18 cellular contexts compared by ENCODE assay signal in the genomic region with DNA sequence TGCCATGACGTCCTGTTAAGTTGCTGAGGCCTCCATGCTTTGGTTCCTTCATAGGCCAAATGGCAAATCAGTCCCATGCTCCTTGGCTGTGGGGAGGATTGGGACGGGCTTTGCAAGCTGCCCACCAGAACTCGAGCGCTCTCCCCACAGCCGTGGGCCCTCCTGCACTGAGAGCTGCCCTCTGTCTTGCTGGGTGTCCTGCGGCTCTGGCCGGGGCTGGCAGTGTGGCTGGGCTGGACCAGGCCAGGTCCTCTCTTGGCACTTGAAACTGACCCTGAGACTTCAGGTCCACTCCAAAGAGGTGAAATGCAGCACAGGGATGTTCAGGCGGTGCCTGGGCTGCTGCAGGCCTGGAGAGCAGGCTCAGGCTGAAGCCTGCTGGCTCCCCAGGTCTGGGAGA. TPM values are rescaled to one million over a fixed set of nuclear protein-coding genes. Genes with fewer than 3 reads are reported as not detected.
"Had no signal": no experiment of that assay in that cellular context is flagged by ENCODE, and none has a peak within 500 bp of the region (broad histone marks: within the 10 kb centered on the region; RNA-seq: fewer than 3 reads in every experiment).

No MANE protein-coding gene starts in this region.

- H3K27ac ChIP-seq: SJCRH30 had no signal

- H3K4me3 ChIP-seq: SJCRH30 had no signal

- H3K36me3 ChIP-seq: SJCRH30 had no signal

- DNase-seq: KBM-7, NCI-H1417 treated with DMSO at 0.1 percent for 48 hours, NCI-H146, NCI-H1694 treated with DMSO at 0.1 percent for 48 hours, NCI-H1930, NCI-H2107, NCI-H2227 treated with DMSO at 0.1 percent for 48 hours, NCI-H524, NCI-H526 treated with DMSO at 0.1 percent for 48 hours, NCI-H748 treated with DMSO at 0.1 percent for 48 hours, RPMI8226, SHP77 treated with DMSO at 0.1 percent for 48 hours, SJCRH30 had no signal

- H3K9me3 ChIP-seq: SJCRH30 had no signal

- ATAC-seq: SK-N-SH treated with all-trans-retinoic acid at 6 μM for 48 hours had no signal

RNA-seq across cellular contexts. Expression of a gene that starts 7.0 kb away (rescaled TPM):
- total RNA-seq: HT-29, MCF 10A, NCI-H460 had no signal

RNA-seq across cellular contexts. Expression of a gene that starts 16.8 kb away (rescaled TPM):
- total RNA-seq: LHCN-M2, MCF 10A, NCI-H460 had no signal
